17 cellular contexts compared by ENCODE assay signal in genomic region chr13:25181597-25181996, GRCh38. TPM values are rescaled to one million over a fixed set of nuclear protein-coding genes. Genes with fewer than 3 reads are reported as not detected.
DNase-seq lines count a peak whose midpoint lies in the region; ATAC-seq and TF ChIP-seq lines count a peak whose summit lies in the region.
"Had no signal": no experiment of that assay in that cellular context is flagged by ENCODE, and none has a peak within 500 bp of the region (broad histone marks: within the 10 kb centered on the region; RNA-seq: fewer than 3 reads in every experiment).

No MANE protein-coding gene starts in this region.

- H3K4me2 ChIP-seq in hepatocyte, result no peak overlapping the region

- ATAC-seq in GM19328 (IDR thresholded peaks at IDR 0.05; ENCODE audit: unreplicated experiment) (peak; percentile 8), HG02759 (IDR thresholded peaks at IDR 0.05; ENCODE audit: unreplicated experiment) (peak; percentile 31), HG03558 (IDR thresholded peaks at IDR 0.05; ENCODE audit: extremely low read depth, unreplicated experiment) (peak; percentile 21), gastroesophageal sphincter (no peak)
- no peak for ATAC-seq in activated naive CD4-positive, alpha-beta T cell treated with anti-CD3 and anti-CD28 coated beads, Interleukin-2, amount 50 U/mL, for 72 hours
- ATAC-seq: esophagus mucosa had no signal

- no peak for TF ChIP-seq EP300 in gastroesophageal sphincter (IDR thresholded peaks at IDR 0.05)

- BruUV-seq in A673 (replicated peaks; lab: Mats Ljungman, UMichigan), result TSS peak; percentile 48

- intact Hi-C loops in A673 (cut with micrococcal nuclease; ENCODE audit: unreplicated experiment), result no loop called here

- H3K27ac Mint-ChIP-seq in activated naive CD4-positive, alpha-beta T cell treated with anti-CD3 and anti-CD28 coated beads, Interleukin-2, amount 50 U/mL, for 72 hours, result no peak overlapping the region

- H3K9me3 Mint-ChIP-seq in activated naive CD4-positive, alpha-beta T cell treated with anti-CD3 and anti-CD28 coated beads, Interleukin-2, amount 50 U/mL, for 72 hours, result peaks cover 0 to 5% of the 10 kb centered on the region in 2 donors

- H3K9me3 ChIP-seq in A673 (ENCODE audit: low read depth, low read length, poor library complexity, severe bottlenecking), result peaks cover 4% of the 10 kb centered on the region
- H3K9me3 ChIP-seq in gastroesophageal sphincter, result peaks cover 0 to 23% (median 0%) of the 10 kb centered on the region in 3 donors
- no peaks in the 10 kb centered on the region for H3K9me3 ChIP-seq in hepatocyte (ENCODE audit: low read depth)
- H3K9me3 ChIP-seq: MG63, suprapubic skin had no signal

- H3K4me1 ChIP-seq in A673 (ENCODE audit: insufficient read depth, low read length, poor library complexity, severe bottlenecking) (peaks cover 41% of the 10 kb centered on the region), gastroesophageal sphincter (no peaks in the 10 kb centered on the region), hepatocyte (ENCODE audit: insufficient read depth) (peaks cover 4% of the 10 kb centered on the region)
- H3K4me1 ChIP-seq: HAP-1, suprapubic skin had no signal

- H3K4me3 ChIP-seq in A673 (ENCODE audit: low read depth, low read length, poor library complexity, severe bottlenecking), result no peak overlapping the region
- no peak overlapping the region for H3K4me3 ChIP-seq in gastroesophageal sphincter
- no peak overlapping the region for H3K4me3 ChIP-seq in hepatocyte
- H3K4me3 ChIP-seq: HAP-1, MG63, suprapubic skin had no signal

- H3K27me3 ChIP-seq in A673 (replicated peaks; ENCODE audit: insufficient read depth, low read depth, low read length, poor library complexity) (no peaks in the 10 kb centered on the region), gastroesophageal sphincter (peaks cover 36% of the 10 kb centered on the region), hepatocyte (no peaks in the 10 kb centered on the region)

- POLR2A ChIA-PET in A673 (lab: Charles Lee; ENCODE audit: low non-redundant PET), result interaction anchor here (0.6 kb wide), 1 partner anchor 15 kb away, joined by 3 read pairs; no protein-coding TSS in a partner anchor

- H2AFZ ChIP-seq in hepatocyte, result no peak overlapping the region

- TF ChIP-seq CTCF in A673 (conservative IDR thresholded peaks at IDR 0.05; ENCODE audit: low read depth, low read length) (no peak), gastroesophageal sphincter (IDR thresholded peaks at IDR 0.05) (no peak), hepatocyte (IDR thresholded peaks at IDR 0.05; ENCODE audit: poor library complexity) (no peak)

- DNase-seq in A673 (ENCODE audit: low spot score) (no peak), hepatocyte (ENCODE audit: low spot score) (no peak), NCI-H446 (lab: John Stamatoyannopoulos, UW) (no peak)
- no peak for DNase-seq in activated naive CD4-positive, alpha-beta T cell treated with anti-CD3 and anti-CD28 coated beads, Interleukin-2, amount 50 U/mL, for 72 hours (ENCODE audit: low spot score in 2 of 2)
- DNase-seq: islet precursor cell; MG63; stimulated activated CD4-positive, alpha-beta T cell treated with anti-CD3 and anti-CD28 coated beads, Interleukin-4, amount 100 ng/mL, for 1 hour; T-helper 1 cell had no signal

- H3K36me3 Mint-ChIP-seq in activated naive CD4-positive, alpha-beta T cell treated with anti-CD3 and anti-CD28 coated beads, Interleukin-2, amount 50 U/mL, for 72 hours, result peaks cover 0 to 7% of the 10 kb centered on the region in 2 donors

- no peaks in the 10 kb centered on the region for H4K20me1 ChIP-seq in hepatocyte (ENCODE audit: insufficient read depth, poor library complexity, severe bottlenecking)

- H3K9me2 ChIP-seq in hepatocyte (replicated peaks; ENCODE audit: insufficient read depth), result no peaks in the 10 kb centered on the region

- TF ChIP-seq POLR2A in gastroesophageal sphincter (IDR thresholded peaks at IDR 0.05), result no peak

- H3K27ac ChIP-seq in A673 (ENCODE audit: low read depth, low read length, poor library complexity, severe bottlenecking), result peak overlapping the region; percentile 72
- no peak overlapping the region for H3K27ac ChIP-seq in gastroesophageal sphincter
- no peak overlapping the region for H3K27ac ChIP-seq in hepatocyte
- H3K27ac ChIP-seq: suprapubic skin had no signal

- 83% methylated on average over 2 of the region's 3 CpGs; no CpG with 5 or more reads in 1 of the 2 donors for WGBS in gastroesophageal sphincter (ENCODE audit: low coverage in 1 of 2), 2 donors
- WGBS in hepatocyte (ENCODE audit: low lambda C conversion rate, missing lambda C conversion rate), result 92% methylated on average over 3 of the region's 3 CpGs

- CTCF ChIA-PET in A673 (lab: Charles Lee), result no interaction called here

- no peaks in the 10 kb centered on the region for H3K36me3 ChIP-seq in A673 (ENCODE audit: insufficient read depth, low read length, poor library complexity, severe bottlenecking)
- H3K36me3 ChIP-seq in gastroesophageal sphincter, result no peaks in the 10 kb centered on the region
- H3K36me3 ChIP-seq in hepatocyte (replicated peaks; ENCODE audit: insufficient read depth, low read depth), result no peaks in the 10 kb centered on the region
- H3K36me3 ChIP-seq: HAP-1, MG63, suprapubic skin had no signal

- H3K79me2 ChIP-seq in hepatocyte, result no peaks in the 10 kb centered on the region

RNA-seq across cellular contexts. Expression of gene AMER2, which starts 9.5 kb away (rescaled TPM):
- total RNA-seq in A673 (2021), result 49.7 and 70.6 TPM in 2 replicates
- under 1 TPM in 3 of 4 donors, not detected in 1; 0.04 to 0.81 (median 0.31) TPM for total RNA-seq in gastroesophageal sphincter
- total RNA-seq in activated naive CD4-positive, alpha-beta T cell treated with anti-CD3 and anti-CD28 coated beads, Interleukin-2, amount 50 U/mL, for 72 hours, result not detected
- total RNA-seq in hepatocyte, result 0.23 and 0.24 TPM in 2 replicates
- 0.02 and 0.18 TPM in 2 replicates for polyA plus RNA-seq in hepatocyte
- total RNA-seq: A172; activated CD8-positive, alpha-beta memory T cell treated with anti-CD3 and anti-CD28 coated beads for 36 hours; esophagus mucosa had no signal

Comparison
In these comparisons a context has a peak if more than half of its experiments do, and no peak if none do; other contexts are left out.
1. ATAC-seq: peak in GM19328 (single experiment), HG02759 (single experiment) and HG03558 (single experiment); none in gastroesophageal sphincter (single experiment) and activated naive CD4-positive, alpha-beta T cell treated with anti-CD3 and anti-CD28 coated beads, Interleukin-2, amount 50 U/mL, for 72 hours (0 of 2).
2. RNA of gene AMER2, which starts 9.5 kb away (total RNA-seq): 49.7 to 70.6 TPM in A673; 0.04 to 0.81 TPM in gastroesophageal sphincter, 0.23 to 0.24 TPM in hepatocyte and not detected in activated naive CD4-positive, alpha-beta T cell treated with anti-CD3 and anti-CD28 coated beads, Interleukin-2, amount 50 U/mL, for 72 hours; every median in the first group is over 10 times any median in the second.